ENCODE assay signal across 2 cellular contexts in the genomic region with DNA sequence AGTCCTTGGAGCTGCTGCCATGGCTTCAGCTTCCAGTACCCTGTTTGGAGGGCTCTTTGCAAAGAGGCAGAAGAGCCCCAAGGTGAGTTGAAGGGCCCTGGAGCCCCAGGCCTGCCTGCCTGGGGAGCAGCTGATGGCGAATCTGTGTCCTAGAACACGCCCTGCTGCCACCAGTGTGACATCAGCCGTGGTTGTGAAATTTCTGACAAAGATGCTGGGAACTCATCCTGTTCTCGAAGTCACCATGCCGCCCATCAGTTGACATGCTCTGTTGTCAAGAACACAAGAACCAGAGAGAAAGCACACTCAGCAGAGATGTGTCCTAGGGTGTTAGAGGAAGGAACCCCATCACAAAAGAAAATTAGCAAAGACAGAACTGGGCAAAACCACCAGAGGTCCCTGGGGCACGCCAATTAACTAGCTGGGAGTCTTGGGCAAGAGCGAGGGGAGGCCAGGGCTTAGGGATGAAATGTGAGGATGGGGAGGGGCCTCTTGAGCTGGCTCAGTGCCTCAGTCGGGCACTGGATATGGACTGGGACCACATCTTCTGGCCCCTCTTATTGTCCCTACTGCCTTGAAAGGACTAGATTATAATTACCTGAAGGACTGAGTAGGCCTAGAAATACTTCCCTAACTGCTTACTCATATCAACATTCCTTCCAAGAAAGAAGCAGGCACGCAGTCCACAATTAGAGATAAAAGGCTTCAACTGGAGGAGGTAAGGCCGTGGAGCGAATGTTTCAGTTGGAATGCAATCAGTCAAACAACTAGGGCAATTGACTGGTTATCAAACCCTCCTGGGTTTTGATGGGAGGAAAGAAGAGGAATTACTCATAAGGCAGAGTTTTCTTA.
TF ChIP-seq lines count a peak whose summit lies in the region.

No MANE protein-coding gene starts in this region.

TF ChIP-seq in SK-N-SH treated with all-trans-retinoic acid at 6 μM for 48 hours, 23 proteins besides CTCF, POLR2A, EP300 and RAD21 (continued from another document):
- TF ChIP-seq, protein P1, sequence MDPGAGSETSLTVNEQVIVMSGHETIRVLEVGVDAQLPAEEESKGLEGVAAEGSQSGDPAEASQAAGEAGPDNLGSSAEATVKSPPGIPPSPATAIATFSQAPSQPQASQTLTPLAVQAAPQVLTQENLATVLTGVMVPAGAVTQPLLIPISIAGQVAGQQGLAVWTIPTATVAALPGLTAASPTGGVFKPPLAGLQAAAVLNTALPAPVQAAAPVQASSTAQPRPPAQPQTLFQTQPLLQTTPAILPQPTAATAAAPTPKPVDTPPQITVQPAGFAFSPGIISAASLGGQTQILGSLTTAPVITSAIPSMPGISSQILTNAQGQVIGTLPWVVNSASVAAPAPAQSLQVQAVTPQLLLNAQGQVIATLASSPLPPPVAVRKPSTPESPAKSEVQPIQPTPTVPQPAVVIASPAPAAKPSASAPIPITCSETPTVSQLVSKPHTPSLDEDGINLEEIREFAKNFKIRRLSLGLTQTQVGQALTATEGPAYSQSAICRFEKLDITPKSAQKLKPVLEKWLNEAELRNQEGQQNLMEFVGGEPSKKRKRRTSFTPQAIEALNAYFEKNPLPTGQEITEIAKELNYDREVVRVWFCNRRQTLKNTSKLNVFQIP (CRISPR knock-in tag; IDR thresholded peaks at IDR 0.05; ENCODE audit: borderline replicate concordance, low read depth) = no peak
- TF ChIP-seq, protein P2, sequence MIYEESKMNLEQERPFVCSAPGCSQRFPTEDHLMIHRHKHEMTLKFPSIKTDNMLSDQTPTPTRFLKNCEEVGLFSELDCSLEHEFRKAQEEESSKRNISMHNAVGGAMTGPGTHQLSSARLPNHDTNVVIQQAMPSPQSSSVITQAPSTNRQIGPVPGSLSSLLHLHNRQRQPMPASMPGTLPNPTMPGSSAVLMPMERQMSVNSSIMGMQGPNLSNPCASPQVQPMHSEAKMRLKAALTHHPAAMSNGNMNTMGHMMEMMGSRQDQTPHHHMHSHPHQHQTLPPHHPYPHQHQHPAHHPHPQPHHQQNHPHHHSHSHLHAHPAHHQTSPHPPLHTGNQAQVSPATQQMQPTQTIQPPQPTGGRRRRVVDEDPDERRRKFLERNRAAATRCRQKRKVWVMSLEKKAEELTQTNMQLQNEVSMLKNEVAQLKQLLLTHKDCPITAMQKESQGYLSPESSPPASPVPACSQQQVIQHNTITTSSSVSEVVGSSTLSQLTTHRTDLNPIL (CRISPR knock-in tag; IDR thresholded peaks at IDR 0.05; ENCODE audit: low read depth) = no peak
- TF ChIP-seq ZC3H10 (CRISPR knock-in tag; IDR thresholded peaks at IDR 0.05) (no peak), ESRRG (CRISPR knock-in tag; IDR thresholded peaks at IDR 0.05) (no peak), OSR1 (CRISPR knock-in tag; IDR thresholded peaks at IDR 0.05) (no peak), ZFP30 (CRISPR knock-in tag; IDR thresholded peaks at IDR 0.05) (no peak), SNAI2 (CRISPR knock-in tag; IDR thresholded peaks at IDR 0.05) (no peak), GLIS3 (CRISPR knock-in tag; IDR thresholded peaks at IDR 0.05) (no peak), CSRNP3 (CRISPR knock-in tag; IDR thresholded peaks at IDR 0.05) (no peak)
- TF ChIP-seq, protein P3, sequence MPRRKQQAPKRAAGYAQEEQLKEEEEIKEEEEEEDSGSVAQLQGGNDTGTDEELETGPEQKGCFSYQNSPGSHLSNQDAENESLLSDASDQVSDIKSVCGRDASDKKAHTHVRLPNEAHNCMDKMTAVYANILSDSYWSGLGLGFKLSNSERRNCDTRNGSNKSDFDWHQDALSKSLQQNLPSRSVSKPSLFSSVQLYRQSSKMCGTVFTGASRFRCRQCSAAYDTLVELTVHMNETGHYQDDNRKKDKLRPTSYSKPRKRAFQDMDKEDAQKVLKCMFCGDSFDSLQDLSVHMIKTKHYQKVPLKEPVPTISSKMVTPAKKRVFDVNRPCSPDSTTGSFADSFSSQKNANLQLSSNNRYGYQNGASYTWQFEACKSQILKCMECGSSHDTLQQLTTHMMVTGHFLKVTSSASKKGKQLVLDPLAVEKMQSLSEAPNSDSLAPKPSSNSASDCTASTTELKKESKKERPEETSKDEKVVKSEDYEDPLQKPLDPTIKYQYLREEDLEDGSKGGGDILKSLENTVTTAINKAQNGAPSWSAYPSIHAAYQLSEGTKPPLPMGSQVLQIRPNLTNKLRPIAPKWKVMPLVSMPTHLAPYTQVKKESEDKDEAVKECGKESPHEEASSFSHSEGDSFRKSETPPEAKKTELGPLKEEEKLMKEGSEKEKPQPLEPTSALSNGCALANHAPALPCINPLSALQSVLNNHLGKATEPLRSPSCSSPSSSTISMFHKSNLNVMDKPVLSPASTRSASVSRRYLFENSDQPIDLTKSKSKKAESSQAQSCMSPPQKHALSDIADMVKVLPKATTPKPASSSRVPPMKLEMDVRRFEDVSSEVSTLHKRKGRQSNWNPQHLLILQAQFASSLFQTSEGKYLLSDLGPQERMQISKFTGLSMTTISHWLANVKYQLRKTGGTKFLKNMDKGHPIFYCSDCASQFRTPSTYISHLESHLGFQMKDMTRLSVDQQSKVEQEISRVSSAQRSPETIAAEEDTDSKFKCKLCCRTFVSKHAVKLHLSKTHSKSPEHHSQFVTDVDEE (CRISPR knock-in tag; IDR thresholded peaks at IDR 0.05) = no peak

TF ChIP-seq in SK-N-SH, 30 proteins besides CTCF, POLR2A, EP300 and RAD21 (continued from another document):
- TF ChIP-seq, protein P4, sequence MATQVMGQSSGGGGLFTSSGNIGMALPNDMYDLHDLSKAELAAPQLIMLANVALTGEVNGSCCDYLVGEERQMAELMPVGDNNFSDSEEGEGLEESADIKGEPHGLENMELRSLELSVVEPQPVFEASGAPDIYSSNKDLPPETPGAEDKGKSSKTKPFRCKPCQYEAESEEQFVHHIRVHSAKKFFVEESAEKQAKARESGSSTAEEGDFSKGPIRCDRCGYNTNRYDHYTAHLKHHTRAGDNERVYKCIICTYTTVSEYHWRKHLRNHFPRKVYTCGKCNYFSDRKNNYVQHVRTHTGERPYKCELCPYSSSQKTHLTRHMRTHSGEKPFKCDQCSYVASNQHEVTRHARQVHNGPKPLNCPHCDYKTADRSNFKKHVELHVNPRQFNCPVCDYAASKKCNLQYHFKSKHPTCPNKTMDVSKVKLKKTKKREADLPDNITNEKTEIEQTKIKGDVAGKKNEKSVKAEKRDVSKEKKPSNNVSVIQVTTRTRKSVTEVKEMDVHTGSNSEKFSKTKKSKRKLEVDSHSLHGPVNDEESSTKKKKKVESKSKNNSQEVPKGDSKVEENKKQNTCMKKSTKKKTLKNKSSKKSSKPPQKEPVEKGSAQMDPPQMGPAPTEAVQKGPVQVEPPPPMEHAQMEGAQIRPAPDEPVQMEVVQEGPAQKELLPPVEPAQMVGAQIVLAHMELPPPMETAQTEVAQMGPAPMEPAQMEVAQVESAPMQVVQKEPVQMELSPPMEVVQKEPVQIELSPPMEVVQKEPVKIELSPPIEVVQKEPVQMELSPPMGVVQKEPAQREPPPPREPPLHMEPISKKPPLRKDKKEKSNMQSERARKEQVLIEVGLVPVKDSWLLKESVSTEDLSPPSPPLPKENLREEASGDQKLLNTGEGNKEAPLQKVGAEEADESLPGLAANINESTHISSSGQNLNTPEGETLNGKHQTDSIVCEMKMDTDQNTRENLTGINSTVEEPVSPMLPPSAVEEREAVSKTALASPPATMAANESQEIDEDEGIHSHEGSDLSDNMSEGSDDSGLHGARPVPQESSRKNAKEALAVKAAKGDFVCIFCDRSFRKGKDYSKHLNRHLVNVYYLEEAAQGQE (IDR thresholded peaks at IDR 0.05; ENCODE audit: low read depth, low read length) = no peak
- TF ChIP-seq SMC3 (IDR thresholded peaks at IDR 0.05; ENCODE audit: low read depth, low read length) (no peak), GATA2 (CRISPR knock-in tag; IDR thresholded peaks at IDR 0.05) (no peak), NRF1 (IDR thresholded peaks at IDR 0.05; ENCODE audit: low read depth, low read length) (no peak)
- TF ChIP-seq, protein P5, sequence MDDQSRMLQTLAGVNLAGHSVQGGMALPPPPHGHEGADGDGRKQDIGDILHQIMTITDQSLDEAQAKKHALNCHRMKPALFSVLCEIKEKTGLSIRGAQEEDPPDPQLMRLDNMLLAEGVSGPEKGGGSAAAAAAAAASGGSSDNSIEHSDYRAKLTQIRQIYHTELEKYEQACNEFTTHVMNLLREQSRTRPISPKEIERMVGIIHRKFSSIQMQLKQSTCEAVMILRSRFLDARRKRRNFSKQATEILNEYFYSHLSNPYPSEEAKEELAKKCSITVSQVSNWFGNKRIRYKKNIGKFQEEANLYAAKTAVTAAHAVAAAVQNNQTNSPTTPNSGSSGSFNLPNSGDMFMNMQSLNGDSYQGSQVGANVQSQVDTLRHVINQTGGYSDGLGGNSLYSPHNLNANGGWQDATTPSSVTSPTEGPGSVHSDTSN (IDR thresholded peaks at IDR 0.05) = no peak
